ENCODE assay signal across 15 cellular contexts in genomic region chr6:34161857-34162515, GRCh38. TPM values are rescaled to one million over a fixed set of nuclear protein-coding genes. Genes with fewer than 3 reads are reported as not detected.
A peak's percentile ranks its signal among the peaks of the same experiment; 100 is the strongest.
DNase-seq lines count a peak whose midpoint lies in the region; ATAC-seq and TF ChIP-seq lines count a peak whose summit lies in the region.
"Had no signal": no experiment of that assay in that cellular context is flagged by ENCODE, and none has a peak within 500 bp of the region (broad histone marks: within the 10 kb centered on the region; RNA-seq: fewer than 3 reads in every experiment).

No MANE protein-coding gene starts in this region.

- H3K36me3 Mint-ChIP-seq in activated naive CD8-positive, alpha-beta T cell treated with anti-CD3 and anti-CD28 coated beads, Interleukin-2, amount 10 ng/mL, durations not matched to agents 7 days and 5 days: no peaks in the 10 kb centered on the region
- H3K36me3 Mint-ChIP-seq in activated naive CD8-positive, alpha-beta T cell treated with anti-CD3 and anti-CD28 coated beads, Interleukin-2, amount 50 U/mL, for 24 hours (ENCODE audit: low read depth): no peaks in the 10 kb centered on the region
- no peaks in the 10 kb centered on the region for H3K36me3 Mint-ChIP-seq in activated B cell treated with CpG ODN at 0.5 μM for 24 hours (ENCODE audit: low read depth)

- TF ChIP-seq CTCF in activated B cell treated with CpG ODN at 0.5 μM for 24 hours (IDR thresholded peaks at IDR 0.05): no peak

- H2BK5ac ChIP-seq in neuronal stem cell (ENCODE audit: low read length): no peak overlapping the region

- no peaks in the 10 kb centered on the region for H3K4me1 ChIP-seq in neuronal stem cell (ENCODE audit: control insufficient read depth in 2 of 2, insufficient read depth in 1 of 2, low read depth in 1 of 2, low read length in 2 of 2)

- POLR2A ChIA-PET in activated naive CD8-positive, alpha-beta T cell treated with anti-CD3 and anti-CD28 coated beads, Interleukin-2, amount 10 ng/mL, durations not matched to agents 7 days and 5 days (lab: Charles Lee): interaction anchor here (0.9 kb wide), 1 partner anchor 75 kb away, joined by 3 read pairs; the partner anchor contains the start of gene HMGA1
- POLR2A ChIA-PET in activated B cell treated with CpG ODN at 0.5 μM for 24 hours (lab: Charles Lee): no interaction called here

- H3K18ac ChIP-seq in neuronal stem cell (ENCODE audit: low read length): no peak overlapping the region

- H3K4me3 ChIP-seq in neuronal stem cell (ENCODE audit: low read length in 2 of 2): no peak overlapping the region

- H2BK120ac ChIP-seq in neuronal stem cell (ENCODE audit: low read depth, low read length): no peak overlapping the region

- H2AK5ac ChIP-seq in neuronal stem cell (ENCODE audit: low read depth, low read length): peak overlapping the region; percentile 45

- DNase-seq in activated naive CD8-positive, alpha-beta T cell treated with anti-CD3 and anti-CD28 coated beads, Interleukin-2, amount 10 ng/mL, durations not matched to agents 7 days and 5 days: peak; percentile 24
- DNase-seq in activated naive CD8-positive, alpha-beta T cell treated with anti-CD3 and anti-CD28 coated beads, Interleukin-2, amount 50 U/mL, for 24 hours: no peak
- DNase-seq in activated B cell treated with CpG ODN at 0.5 μM for 24 hours (peak; percentile 7), neuronal stem cell (ENCODE audit: low spot score) (no peak), NCI-H1417 (lab: John Stamatoyannopoulos, UW) (no peak)
- DNase-seq: ACHN; Calu3; CD4-positive, alpha-beta T cell; HCEC 1CT; Kasumi-1; NCI-H2029 treated with DMSO at 0.1 percent for 48 hours; NCI-H526 had no signal

- no peak overlapping the region for H4K91ac ChIP-seq in neuronal stem cell (ENCODE audit: low read depth, low read length, poor library complexity)

- no peaks in the 10 kb centered on the region for H3K27me3 ChIP-seq in neuronal stem cell (ENCODE audit: control insufficient read depth in 3 of 3, insufficient read depth in 3 of 3, low read depth in 1 of 3, low read length in 3 of 3)

- no peak overlapping the region for H3K23ac ChIP-seq in neuronal stem cell (ENCODE audit: low read depth, low read length, poor library complexity)

- H2AFZ ChIP-seq in neuronal stem cell (ENCODE audit: low read length): no peak overlapping the region

- H4K8ac ChIP-seq in neuronal stem cell (ENCODE audit: low read depth, low read length): no peak overlapping the region

- H3K27me3 Mint-ChIP-seq in activated naive CD8-positive, alpha-beta T cell treated with anti-CD3 and anti-CD28 coated beads, Interleukin-2, amount 10 ng/mL, durations not matched to agents 7 days and 5 days: peaks cover 25% of the 10 kb centered on the region
- no peaks in the 10 kb centered on the region for H3K27me3 Mint-ChIP-seq in activated naive CD8-positive, alpha-beta T cell treated with anti-CD3 and anti-CD28 coated beads, Interleukin-2, amount 50 U/mL, for 24 hours
- no peaks in the 10 kb centered on the region for H3K27me3 Mint-ChIP-seq in activated B cell treated with CpG ODN at 0.5 μM for 24 hours
- H3K27me3 Mint-ChIP-seq: CD4-positive, alpha-beta T cell had no signal

- WGBS in neuronal stem cell (ENCODE audit: extremely low coverage in 2 of 2, insufficient read length in 2 of 2, insufficient replicate concordance in 1 of 2), 2 donors: no CpG with 5 or more reads among the region's 8 CpGs

- intact Hi-C loops in activated B cell treated with CpG ODN at 0.5 μM for 24 hours (cut with micrococcal nuclease): loop anchor here (5.0 kb wide), 1 partner anchor 190 kb away; no protein-coding TSS in a partner anchor

- H2BK12ac ChIP-seq in neuronal stem cell (ENCODE audit: low read length): no peak overlapping the region

- H3K36me3 ChIP-seq in neuronal stem cell (replicated peaks in 1 of 2; ENCODE audit: control insufficient read depth in 2 of 2, insufficient read depth in 2 of 2, low read length in 2 of 2): no peaks in the 10 kb centered on the region

- no peak overlapping the region for H3K4me3 Mint-ChIP-seq in activated naive CD8-positive, alpha-beta T cell treated with anti-CD3 and anti-CD28 coated beads, Interleukin-2, amount 10 ng/mL, durations not matched to agents 7 days and 5 days
- H3K4me3 Mint-ChIP-seq in activated naive CD8-positive, alpha-beta T cell treated with anti-CD3 and anti-CD28 coated beads, Interleukin-2, amount 50 U/mL, for 24 hours: no peak overlapping the region
- H3K4me3 Mint-ChIP-seq in activated B cell treated with CpG ODN at 0.5 μM for 24 hours: no peak overlapping the region
- H3K4me3 Mint-ChIP-seq: B cell; CD4-positive, alpha-beta T cell had no signal

- no peak for ATAC-seq in activated naive CD8-positive, alpha-beta T cell treated with anti-CD3 and anti-CD28 coated beads, Interleukin-2, amount 10 ng/mL, durations not matched to agents 7 days and 5 days (ENCODE audit: low read depth)
- no peak for ATAC-seq in activated naive CD8-positive, alpha-beta T cell treated with anti-CD3 and anti-CD28 coated beads, Interleukin-2, amount 50 U/mL, for 24 hours
- ATAC-seq in activated B cell treated with CpG ODN at 0.5 μM for 24 hours (ENCODE audit: low read depth) (no peak), esophagus mucosa (no peak), GM19455 (IDR thresholded peaks at IDR 0.05; ENCODE audit: unreplicated experiment) (no peak)

- peaks cover 2 to 4% of the 10 kb centered on the region in 2 donors for H3K9me3 ChIP-seq in neuronal stem cell (replicated peaks in 1 of 2; ENCODE audit: control insufficient read depth in 2 of 2, insufficient read depth in 1 of 2, low read depth in 1 of 2, low read length in 2 of 2)

- H3K4me2 ChIP-seq in neuronal stem cell (ENCODE audit: insufficient read depth, low read length, poor library complexity, severe bottlenecking): no peak overlapping the region

- peaks cover 3% of the 10 kb centered on the region for H3K9me3 Mint-ChIP-seq in activated naive CD8-positive, alpha-beta T cell treated with anti-CD3 and anti-CD28 coated beads, Interleukin-2, amount 10 ng/mL, durations not matched to agents 7 days and 5 days
- H3K9me3 Mint-ChIP-seq in activated naive CD8-positive, alpha-beta T cell treated with anti-CD3 and anti-CD28 coated beads, Interleukin-2, amount 50 U/mL, for 24 hours: peaks cover 4% of the 10 kb centered on the region
- H3K9me3 Mint-ChIP-seq in activated B cell treated with CpG ODN at 0.5 μM for 24 hours: peaks cover 3% of the 10 kb centered on the region
- H3K9me3 Mint-ChIP-seq: CD4-positive, alpha-beta T cell had no signal

- H3K14ac ChIP-seq in neuronal stem cell (ENCODE audit: low read length): no peak overlapping the region

- H3K27ac Mint-ChIP-seq in activated naive CD8-positive, alpha-beta T cell treated with anti-CD3 and anti-CD28 coated beads, Interleukin-2, amount 10 ng/mL, durations not matched to agents 7 days and 5 days: no peak overlapping the region
- no peak overlapping the region for H3K27ac Mint-ChIP-seq in activated naive CD8-positive, alpha-beta T cell treated with anti-CD3 and anti-CD28 coated beads, Interleukin-2, amount 50 U/mL, for 24 hours
- H3K27ac Mint-ChIP-seq in activated B cell treated with CpG ODN at 0.5 μM for 24 hours: no peak overlapping the region
- H3K27ac Mint-ChIP-seq: B cell; CD4-positive, alpha-beta T cell had no signal

- no peak overlapping the region for H3K9ac ChIP-seq in neuronal stem cell (ENCODE audit: low read depth, low read length, poor library complexity)

- H3K4me1 Mint-ChIP-seq in activated naive CD8-positive, alpha-beta T cell treated with anti-CD3 and anti-CD28 coated beads, Interleukin-2, amount 10 ng/mL, durations not matched to agents 7 days and 5 days: peaks cover 2% of the 10 kb centered on the region
- H3K4me1 Mint-ChIP-seq in activated naive CD8-positive, alpha-beta T cell treated with anti-CD3 and anti-CD28 coated beads, Interleukin-2, amount 50 U/mL, for 24 hours: no peaks in the 10 kb centered on the region
- peaks cover 3% of the 10 kb centered on the region for H3K4me1 Mint-ChIP-seq in activated B cell treated with CpG ODN at 0.5 μM for 24 hours
- H3K4me1 Mint-ChIP-seq: B cell had no signal

- H3K4ac ChIP-seq in neuronal stem cell (ENCODE audit: low read length): no peak overlapping the region

- H3K27ac ChIP-seq in neuronal stem cell (replicated peaks; ENCODE audit: low read length): no peak overlapping the region

- no peaks in the 10 kb centered on the region for H3K79me1 ChIP-seq in neuronal stem cell (ENCODE audit: low read depth, low read length)

- CTCF ChIA-PET in activated B cell treated with CpG ODN at 0.5 μM for 24 hours (lab: Charles Lee): interaction anchor here (1.7 to 3.8 kb wide), 4 partner anchors 87 to 978 kb away, joined by 8 to 31 read pairs (median 24); partner anchors contain the start of gene SMIM29

- no peak overlapping the region for H2BK15ac ChIP-seq in neuronal stem cell (ENCODE audit: low read length)

RNA-seq across cellular contexts. Expression of gene GRM4, which starts 16.1 kb away (rescaled TPM):
- under 1 TPM; 0.14 to 0.44 TPM for total RNA-seq in activated naive CD8-positive, alpha-beta T cell treated with anti-CD3 and anti-CD28 coated beads, Interleukin-2, amount 10 ng/mL, durations not matched to agents 7 days and 5 days
- total RNA-seq in activated B cell treated with CpG ODN at 0.5 μM for 24 hours: not detected in 2 replicates
- polyA plus RNA-seq in neuronal stem cell (2013, experiment 1 of 2): 0.20 TPM
- 0.22 TPM for polyA plus RNA-seq in neuronal stem cell (2013, experiment 2 of 2)
- total RNA-seq in esophagus mucosa: not detected
- total RNA-seq: B cell, Calu3 had no signal

Comparison
In these comparisons a context has a peak if more than half of its experiments do, and no peak if none do; other contexts are left out.
1. DNase-seq: peak in activated naive CD8-positive, alpha-beta T cell treated with anti-CD3 and anti-CD28 coated beads, Interleukin-2, amount 10 ng/mL, durations not matched to agents 7 days and 5 days (single experiment) and activated B cell treated with CpG ODN at 0.5 μM for 24 hours (single experiment); none in activated naive CD8-positive, alpha-beta T cell treated with anti-CD3 and anti-CD28 coated beads, Interleukin-2, amount 50 U/mL, for 24 hours (single experiment), neuronal stem cell (single experiment) and NCI-H1417 (0 of 3).